27 cellular contexts compared by ENCODE assay signal in the genomic region with DNA sequence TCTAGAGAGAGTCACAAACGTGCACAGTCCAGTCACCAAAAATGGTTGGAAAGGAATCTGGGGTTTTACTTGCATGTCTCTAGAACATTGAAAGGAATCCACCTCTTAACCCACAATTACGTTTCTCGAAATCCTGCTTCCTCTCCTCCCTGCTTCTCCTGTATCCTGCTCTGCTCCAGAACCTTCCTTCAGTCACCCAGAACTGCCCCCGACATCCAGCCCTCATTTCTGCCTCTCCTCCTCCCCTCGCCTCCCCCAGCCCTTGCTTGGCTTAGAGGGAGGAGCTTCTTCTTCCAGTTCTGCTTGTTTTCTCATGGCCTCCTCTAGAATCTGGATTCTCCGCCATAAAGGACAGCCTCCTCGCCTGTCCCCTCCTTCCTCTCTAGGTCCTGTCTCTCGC.
"Had no signal": no experiment of that assay in that cellular context is flagged by ENCODE, and none has a peak within 500 bp of the region (broad histone marks: within the 10 kb centered on the region; RNA-seq: fewer than 3 reads in every experiment).

No MANE protein-coding gene starts in this region.

- H3K9me3 ChIP-seq: adrenal gland, breast epithelium, colonic mucosa, left ventricle myocardium inferior, testis, upper lobe of left lung had no signal

- H3K4me3 ChIP-seq: adrenal gland, breast epithelium, colonic mucosa, dorsolateral prefrontal cortex, left ventricle myocardium inferior, testis, upper lobe of left lung had no signal

- H3K4me1 ChIP-seq: adrenal gland, breast epithelium, colonic mucosa, left ventricle myocardium inferior, testis, upper lobe of left lung had no signal

- DNase-seq: activated B cell treated with CpG ODN at 0.5 μM for 24 hours; activated CD4-positive, alpha-beta T cell treated with anti-CD3 and anti-CD28 coated beads for 36 hours; activated CD4-positive, alpha-beta T cell treated with anti-CD3 and anti-CD28 coated beads, Interleukin-2, amount 50 U/mL, for 48 hours; activated CD8-positive, alpha-beta memory T cell treated with anti-CD3 and anti-CD28 coated beads, Interleukin-2, amount 50 U/mL, for 48 hours; activated naive CD4-positive, alpha-beta T cell; activated T-cell treated with anti-CD3 and anti-CD28 coated beads, Interleukin-2, amount 50 U/mL, for 4 hours; adrenal gland; colonic mucosa; dorsolateral prefrontal cortex; effector memory CD8-positive, alpha-beta T cell; foreskin melanocyte; immature natural killer cell; kidney glomerular epithelial cell; left ventricle myocardium inferior; stimulated activated CD4-positive, alpha-beta T cell treated with anti-CD3 and anti-CD28 coated beads, Interleukin-1b, Interleukin-23, amount 100 ng/mL, for 48 hours; T-helper 9 cell; testis; upper lobe of left lung had no signal

- H3K36me3 ChIP-seq: adrenal gland, breast epithelium, colonic mucosa, left ventricle myocardium inferior, upper lobe of left lung had no signal

- H3K27me3 ChIP-seq: adrenal gland, breast epithelium, colonic mucosa, dorsolateral prefrontal cortex, testis, upper lobe of left lung had no signal

- H3K9me3 Mint-ChIP-seq: activated B cell treated with CpG ODN at 0.5 μM for 24 hours; activated T-cell treated with anti-CD3 and anti-CD28 coated beads, Interleukin-2, amount 50 U/mL, for 4 hours; central memory CD8-positive, alpha-beta T cell; effector memory CD8-positive, alpha-beta T cell; immature natural killer cell; stimulated activated memory B cell treated with anti-CD40 and anti-IgM and Interleukin-4, amounts not matched to agents 10 μg/mL and 1 μg/mL and 100 μg/mL, for 72 hours had no signal

- H3K27me3 Mint-ChIP-seq: activated B cell treated with CpG ODN at 0.5 μM for 24 hours; activated CD4-positive, alpha-beta T cell treated with anti-CD3 and anti-CD28 coated beads for 36 hours; activated naive CD8-positive, alpha-beta T cell had no signal

- H3K27ac Mint-ChIP-seq: activated B cell treated with CpG ODN at 0.5 μM for 24 hours; activated CD4-positive, alpha-beta T cell treated with anti-CD3 and anti-CD28 coated beads for 36 hours; activated naive CD8-positive, alpha-beta T cell; activated T-helper 2 cell treated with anti-CD3 and anti-CD28 coated beads, Interferon-gamma antibody, Interleukin-2, Interleukin-4, amounts not matched to agents 10 μg/mL and 5 μg/mL and 100 μg/mL, durations not matched to agents 14 hours and 24 hours and 36 hours; immature natural killer cell; natural killer cell treated with Interleukin-12 subunit alpha and Interleukin-12 subunit beta and Interleukin-15 and Interleukin-18, amount 100 ng/mL, for 72 hours; stimulated activated memory B cell treated with anti-CD40 and anti-IgM and Interleukin-4, amounts not matched to agents 10 μg/mL and 1 μg/mL and 100 μg/mL, for 72 hours had no signal

- H3K4me3 Mint-ChIP-seq: activated B cell treated with CpG ODN at 0.5 μM for 24 hours; activated CD4-positive, alpha-beta T cell treated with anti-CD3 and anti-CD28 coated beads for 36 hours; activated naive CD8-positive, alpha-beta T cell; activated T-cell treated with anti-CD3 and anti-CD28 coated beads, Interleukin-2, amount 50 U/mL, for 4 hours; central memory CD8-positive, alpha-beta T cell; effector memory CD8-positive, alpha-beta T cell; immature natural killer cell; natural killer cell treated with Interleukin-12 subunit alpha and Interleukin-12 subunit beta and Interleukin-15 and Interleukin-18, amount 100 ng/mL, for 72 hours; stimulated activated memory B cell treated with anti-CD40 and anti-IgM and Interleukin-4, amounts not matched to agents 10 μg/mL and 1 μg/mL and 100 μg/mL, for 72 hours had no signal

- H3K4me1 Mint-ChIP-seq: activated B cell treated with CpG ODN at 0.5 μM for 24 hours; activated CD4-positive, alpha-beta T cell treated with anti-CD3 and anti-CD28 coated beads for 36 hours; central memory CD8-positive, alpha-beta T cell; immature natural killer cell; stimulated activated memory B cell treated with anti-CD40 and anti-IgM and Interleukin-4, amounts not matched to agents 10 μg/mL and 1 μg/mL and 100 μg/mL, for 72 hours had no signal

- H3K36me3 Mint-ChIP-seq: activated naive CD8-positive, alpha-beta T cell; immature natural killer cell; stimulated activated memory B cell treated with anti-CD40 and anti-IgM and Interleukin-4, amounts not matched to agents 10 μg/mL and 1 μg/mL and 100 μg/mL, for 72 hours had no signal

- ATAC-seq: activated CD4-positive, alpha-beta T cell treated with anti-CD3 and anti-CD28 coated beads for 36 hours; activated T-cell treated with anti-CD3 and anti-CD28 coated beads, Interleukin-2, amount 50 U/mL, for 4 hours; effector memory CD8-positive, alpha-beta T cell; esophagus mucosa; natural killer cell treated with Interleukin-12 subunit alpha and Interleukin-12 subunit beta and Interleukin-15 and Interleukin-18, amount 100 ng/mL, for 72 hours; SK-N-SH treated with all-trans-retinoic acid at 6 μM for 48 hours; stimulated activated memory B cell treated with anti-CD40 and anti-IgM and Interleukin-4, amounts not matched to agents 10 μg/mL and 1 μg/mL and 100 μg/mL, for 72 hours had no signal

- FAIRE-seq: endothelial cell of umbilical vein had no signal

- H3K27ac ChIP-seq: adrenal gland, breast epithelium, colonic mucosa, dorsolateral prefrontal cortex, left ventricle myocardium inferior, testis, upper lobe of left lung had no signal
